ENCODE assay signal across 1 cellular context in the genomic region with DNA sequence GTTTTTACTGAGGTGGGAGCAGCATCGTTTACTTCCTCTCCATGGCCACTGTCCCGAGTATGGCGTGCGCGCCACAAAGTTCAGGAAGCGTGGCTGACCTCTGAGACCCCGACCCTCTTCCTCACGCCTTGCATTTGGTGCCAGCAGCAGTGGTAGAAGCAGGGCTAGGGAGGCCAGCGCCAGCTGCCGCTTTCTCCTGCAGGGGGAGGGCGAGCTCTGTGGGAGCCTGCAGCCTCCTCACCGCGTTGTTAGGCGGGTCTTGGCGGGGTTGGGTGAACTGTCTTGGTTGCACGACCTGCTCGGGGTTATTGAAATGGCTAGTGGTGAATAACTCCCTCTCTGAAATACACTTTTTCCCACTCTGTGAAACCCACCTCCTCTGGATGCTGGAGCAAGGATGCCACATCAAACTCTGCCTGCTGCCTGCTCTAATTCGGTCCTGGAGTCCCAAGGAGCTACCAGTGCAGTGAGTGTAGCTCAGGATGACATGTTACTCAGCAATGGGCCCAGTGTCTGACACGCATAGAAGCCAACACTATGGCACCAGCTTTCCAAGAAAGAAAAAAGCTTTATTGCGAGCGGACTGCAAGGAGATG.
TF ChIP-seq lines count a peak whose summit lies in the region.

No MANE protein-coding gene starts in this region.

TF ChIP-seq in H1, 55 proteins besides CTCF, POLR2A, EP300 and RAD21:
- TF ChIP-seq FOSL1 (IDR thresholded peaks at IDR 0.05; ENCODE audit: insufficient read depth, low read depth, low read length) (no peak), RBBP5 (IDR thresholded peaks at IDR 0.05; ENCODE audit: borderline replicate concordance, low read depth, low read length) (no peak), BRCA1 (IDR thresholded peaks at IDR 0.05; ENCODE audit: low read depth, low read length) (no peak), TBP (IDR thresholded peaks at IDR 0.05; ENCODE audit: low read depth, low read length) (no peak), SP4 (IDR thresholded peaks at IDR 0.05; ENCODE audit: low read length) (no peak), RFX5 (IDR thresholded peaks at IDR 0.05; ENCODE audit: borderline replicate concordance, low read depth, low read length) (no peak), SIRT6 (IDR thresholded peaks at IDR 0.05; ENCODE audit: low read length) (no peak), HDAC2 (IDR thresholded peaks at IDR 0.05; ENCODE audit: borderline replicate concordance in 1 of 2, low read depth in 2 of 2, low read length in 2 of 2) (no peak), TEAD4 (IDR thresholded peaks at IDR 0.05; ENCODE audit: low read depth, low read length) (no peak), MAX (IDR thresholded peaks at IDR 0.05) (no peak), CTBP2 (IDR thresholded peaks at IDR 0.05; ENCODE audit: borderline replicate concordance, insufficient read depth, insufficient read length, low read length) (no peak), POLR2AphosphoS5 (IDR thresholded peaks at IDR 0.05; ENCODE audit: low read depth, low read length) (no peak), SIX5 (IDR thresholded peaks at IDR 0.05; ENCODE audit: low read depth, low read length) (no peak), SP2 (IDR thresholded peaks at IDR 0.05; ENCODE audit: low read length) (no peak)
TF ChIP-seq in H1: peak in this region for 0.
